2 cellular contexts compared by ENCODE assay signal in the genomic region with DNA sequence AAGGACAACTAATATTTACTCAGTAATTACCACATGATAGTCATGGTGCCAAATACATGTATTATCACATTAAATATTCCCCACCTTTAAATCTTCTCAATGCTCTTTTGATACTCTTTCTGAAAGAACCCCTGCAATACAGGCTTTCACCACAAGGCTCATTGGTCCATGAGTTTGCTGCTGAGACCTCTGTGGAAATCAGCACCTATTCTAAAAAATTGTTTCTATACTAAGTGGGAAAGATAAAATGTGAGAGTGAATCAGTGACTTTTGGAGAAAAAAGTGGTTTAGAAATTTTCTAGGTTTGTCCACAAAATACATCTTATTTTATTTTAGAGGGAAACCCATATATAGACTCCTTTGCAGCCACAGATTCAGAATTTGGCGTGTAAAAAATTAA.
TF ChIP-seq lines count a peak whose summit lies in the region.

No MANE protein-coding gene starts in this region.

TF ChIP-seq in SK-N-SH, 30 proteins besides CTCF, POLR2A, EP300 and RAD21 (continued from another document):
- TF ChIP-seq, protein P1, sequence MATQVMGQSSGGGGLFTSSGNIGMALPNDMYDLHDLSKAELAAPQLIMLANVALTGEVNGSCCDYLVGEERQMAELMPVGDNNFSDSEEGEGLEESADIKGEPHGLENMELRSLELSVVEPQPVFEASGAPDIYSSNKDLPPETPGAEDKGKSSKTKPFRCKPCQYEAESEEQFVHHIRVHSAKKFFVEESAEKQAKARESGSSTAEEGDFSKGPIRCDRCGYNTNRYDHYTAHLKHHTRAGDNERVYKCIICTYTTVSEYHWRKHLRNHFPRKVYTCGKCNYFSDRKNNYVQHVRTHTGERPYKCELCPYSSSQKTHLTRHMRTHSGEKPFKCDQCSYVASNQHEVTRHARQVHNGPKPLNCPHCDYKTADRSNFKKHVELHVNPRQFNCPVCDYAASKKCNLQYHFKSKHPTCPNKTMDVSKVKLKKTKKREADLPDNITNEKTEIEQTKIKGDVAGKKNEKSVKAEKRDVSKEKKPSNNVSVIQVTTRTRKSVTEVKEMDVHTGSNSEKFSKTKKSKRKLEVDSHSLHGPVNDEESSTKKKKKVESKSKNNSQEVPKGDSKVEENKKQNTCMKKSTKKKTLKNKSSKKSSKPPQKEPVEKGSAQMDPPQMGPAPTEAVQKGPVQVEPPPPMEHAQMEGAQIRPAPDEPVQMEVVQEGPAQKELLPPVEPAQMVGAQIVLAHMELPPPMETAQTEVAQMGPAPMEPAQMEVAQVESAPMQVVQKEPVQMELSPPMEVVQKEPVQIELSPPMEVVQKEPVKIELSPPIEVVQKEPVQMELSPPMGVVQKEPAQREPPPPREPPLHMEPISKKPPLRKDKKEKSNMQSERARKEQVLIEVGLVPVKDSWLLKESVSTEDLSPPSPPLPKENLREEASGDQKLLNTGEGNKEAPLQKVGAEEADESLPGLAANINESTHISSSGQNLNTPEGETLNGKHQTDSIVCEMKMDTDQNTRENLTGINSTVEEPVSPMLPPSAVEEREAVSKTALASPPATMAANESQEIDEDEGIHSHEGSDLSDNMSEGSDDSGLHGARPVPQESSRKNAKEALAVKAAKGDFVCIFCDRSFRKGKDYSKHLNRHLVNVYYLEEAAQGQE (IDR thresholded peaks at IDR 0.05; ENCODE audit: low read depth, low read length): no peak
- TF ChIP-seq, protein P2, sequence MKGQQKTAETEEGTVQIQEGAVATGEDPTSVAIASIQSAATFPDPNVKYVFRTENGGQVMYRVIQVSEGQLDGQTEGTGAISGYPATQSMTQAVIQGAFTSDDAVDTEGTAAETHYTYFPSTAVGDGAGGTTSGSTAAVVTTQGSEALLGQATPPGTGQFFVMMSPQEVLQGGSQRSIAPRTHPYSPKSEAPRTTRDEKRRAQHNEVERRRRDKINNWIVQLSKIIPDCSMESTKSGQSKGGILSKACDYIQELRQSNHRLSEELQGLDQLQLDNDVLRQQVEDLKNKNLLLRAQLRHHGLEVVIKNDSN (IDR thresholded peaks at IDR 0.05; ENCODE audit: borderline replicate concordance, low read depth): no peak
- TF ChIP-seq MXI1 (IDR thresholded peaks at IDR 0.05; ENCODE audit: low read depth, low read length): no peak
- no peak for TF ChIP-seq TCF12 (IDR thresholded peaks at IDR 0.05)
- no peak for TF ChIP-seq NFIC (IDR thresholded peaks at IDR 0.05; ENCODE audit: borderline replicate concordance)
- TF ChIP-seq, protein P3, sequence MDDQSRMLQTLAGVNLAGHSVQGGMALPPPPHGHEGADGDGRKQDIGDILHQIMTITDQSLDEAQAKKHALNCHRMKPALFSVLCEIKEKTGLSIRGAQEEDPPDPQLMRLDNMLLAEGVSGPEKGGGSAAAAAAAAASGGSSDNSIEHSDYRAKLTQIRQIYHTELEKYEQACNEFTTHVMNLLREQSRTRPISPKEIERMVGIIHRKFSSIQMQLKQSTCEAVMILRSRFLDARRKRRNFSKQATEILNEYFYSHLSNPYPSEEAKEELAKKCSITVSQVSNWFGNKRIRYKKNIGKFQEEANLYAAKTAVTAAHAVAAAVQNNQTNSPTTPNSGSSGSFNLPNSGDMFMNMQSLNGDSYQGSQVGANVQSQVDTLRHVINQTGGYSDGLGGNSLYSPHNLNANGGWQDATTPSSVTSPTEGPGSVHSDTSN (IDR thresholded peaks at IDR 0.05): no peak

TF ChIP-seq in SK-N-SH treated with all-trans-retinoic acid at 6 μM for 48 hours, 23 proteins besides CTCF, POLR2A, EP300 and RAD21 (continued from another document):
- TF ChIP-seq, protein P4, sequence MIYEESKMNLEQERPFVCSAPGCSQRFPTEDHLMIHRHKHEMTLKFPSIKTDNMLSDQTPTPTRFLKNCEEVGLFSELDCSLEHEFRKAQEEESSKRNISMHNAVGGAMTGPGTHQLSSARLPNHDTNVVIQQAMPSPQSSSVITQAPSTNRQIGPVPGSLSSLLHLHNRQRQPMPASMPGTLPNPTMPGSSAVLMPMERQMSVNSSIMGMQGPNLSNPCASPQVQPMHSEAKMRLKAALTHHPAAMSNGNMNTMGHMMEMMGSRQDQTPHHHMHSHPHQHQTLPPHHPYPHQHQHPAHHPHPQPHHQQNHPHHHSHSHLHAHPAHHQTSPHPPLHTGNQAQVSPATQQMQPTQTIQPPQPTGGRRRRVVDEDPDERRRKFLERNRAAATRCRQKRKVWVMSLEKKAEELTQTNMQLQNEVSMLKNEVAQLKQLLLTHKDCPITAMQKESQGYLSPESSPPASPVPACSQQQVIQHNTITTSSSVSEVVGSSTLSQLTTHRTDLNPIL (CRISPR knock-in tag; IDR thresholded peaks at IDR 0.05; ENCODE audit: low read depth): no peak
- TF ChIP-seq ZC3H10 (CRISPR knock-in tag; IDR thresholded peaks at IDR 0.05) (no peak), TOX (CRISPR knock-in tag; IDR thresholded peaks at IDR 0.05; ENCODE audit: borderline replicate concordance) (no peak), SNAI2 (CRISPR knock-in tag; IDR thresholded peaks at IDR 0.05) (no peak)
- TF ChIP-seq, protein P5, sequence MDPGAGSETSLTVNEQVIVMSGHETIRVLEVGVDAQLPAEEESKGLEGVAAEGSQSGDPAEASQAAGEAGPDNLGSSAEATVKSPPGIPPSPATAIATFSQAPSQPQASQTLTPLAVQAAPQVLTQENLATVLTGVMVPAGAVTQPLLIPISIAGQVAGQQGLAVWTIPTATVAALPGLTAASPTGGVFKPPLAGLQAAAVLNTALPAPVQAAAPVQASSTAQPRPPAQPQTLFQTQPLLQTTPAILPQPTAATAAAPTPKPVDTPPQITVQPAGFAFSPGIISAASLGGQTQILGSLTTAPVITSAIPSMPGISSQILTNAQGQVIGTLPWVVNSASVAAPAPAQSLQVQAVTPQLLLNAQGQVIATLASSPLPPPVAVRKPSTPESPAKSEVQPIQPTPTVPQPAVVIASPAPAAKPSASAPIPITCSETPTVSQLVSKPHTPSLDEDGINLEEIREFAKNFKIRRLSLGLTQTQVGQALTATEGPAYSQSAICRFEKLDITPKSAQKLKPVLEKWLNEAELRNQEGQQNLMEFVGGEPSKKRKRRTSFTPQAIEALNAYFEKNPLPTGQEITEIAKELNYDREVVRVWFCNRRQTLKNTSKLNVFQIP (CRISPR knock-in tag; IDR thresholded peaks at IDR 0.05; ENCODE audit: borderline replicate concordance, low read depth): no peak
